Comparison of ENCODE assay signal across 1 cellular context in the genomic region with DNA sequence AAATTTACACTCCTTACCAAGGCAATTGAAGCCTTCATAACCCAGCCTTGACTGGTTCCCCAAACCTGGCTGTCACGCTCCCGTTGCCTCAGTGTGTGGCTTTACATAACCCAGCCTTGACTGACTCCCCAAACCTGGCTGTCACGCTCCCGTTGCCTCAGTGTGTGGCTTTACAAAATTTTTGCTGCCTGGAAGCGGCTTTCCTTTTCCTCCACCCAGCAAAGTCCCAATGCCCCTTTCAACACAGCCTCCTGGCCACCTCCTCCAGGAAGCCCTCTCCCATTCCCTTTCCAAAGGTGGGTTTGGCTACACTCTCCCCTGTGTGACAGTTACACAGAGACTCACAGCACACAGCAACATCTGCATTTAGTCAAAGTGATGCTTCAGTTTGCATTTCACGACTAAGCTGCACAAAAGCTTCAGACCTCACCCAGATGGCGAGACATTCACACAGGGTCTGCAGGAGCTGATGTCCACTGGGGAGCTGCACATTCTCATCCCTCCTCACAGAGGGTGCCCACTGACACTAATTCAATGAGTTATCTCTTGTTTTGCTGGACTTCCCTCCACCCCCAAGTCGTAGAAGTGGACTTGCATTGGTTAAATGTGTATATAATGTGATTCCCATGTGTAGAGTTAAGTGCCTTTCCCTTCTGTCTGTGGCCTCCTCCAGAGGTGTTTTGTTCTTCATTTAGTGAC.
A peak's percentile ranks its signal among the peaks of the same experiment; 100 is the strongest.
TF ChIP-seq lines count a peak whose summit lies in the region.

No MANE protein-coding gene starts in this region.

TF ChIP-seq in K562, 482 proteins besides CTCF, POLR2A, EP300 and RAD21:
- no peak for TF ChIP-seq ARID1B (IDR thresholded peaks at IDR 0.05)
- peak; percentile 74 for TF ChIP-seq ZFP36 (IDR thresholded peaks at IDR 0.05; ENCODE audit: low read depth, low read length, partially characterized antibody)
